21 cellular contexts compared by ENCODE assay signal in the genomic region with DNA sequence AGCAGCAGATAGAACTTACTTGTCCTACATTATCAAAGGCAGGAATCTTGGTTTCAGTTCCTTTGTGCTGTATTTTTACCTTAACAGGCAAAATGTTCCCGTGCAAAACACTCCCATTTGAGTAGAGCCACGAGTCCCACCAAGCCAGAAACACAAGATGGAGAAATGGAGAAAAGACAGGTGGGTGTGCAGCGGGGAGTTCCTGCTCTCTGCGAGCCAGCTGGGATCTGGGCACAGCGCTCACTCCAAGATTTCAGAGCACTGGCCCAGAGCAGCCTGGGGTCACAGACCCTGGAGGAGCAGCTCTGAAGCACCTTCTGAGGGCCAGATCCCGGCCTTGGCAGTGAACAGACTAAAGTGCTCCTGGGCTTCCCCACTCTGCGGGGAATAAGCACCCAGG. TPM values are rescaled to one million over a fixed set of nuclear protein-coding genes. Genes with fewer than 3 reads are reported as not detected.
DNase-seq lines count a peak whose midpoint lies in the region; ATAC-seq and TF ChIP-seq lines count a peak whose summit lies in the region.
"Had no signal": no experiment of that assay in that cellular context is flagged by ENCODE, and none has a peak within 500 bp of the region (broad histone marks: within the 10 kb centered on the region; RNA-seq: fewer than 3 reads in every experiment).

No MANE protein-coding gene starts in this region.

- no peaks in the 10 kb centered on the region for H3K27me3 ChIP-seq in effector memory CD4-positive, alpha-beta T cell (replicated peaks; ENCODE audit: control insufficient read depth, insufficient read depth, low read length, poor library complexity, severe bottlenecking)

- intact Hi-C loops in activated CD4-positive, alpha-beta T cell treated with anti-CD3 and anti-CD28 coated beads for 36 hours (cut with DNase I, micrococcal nuclease), result no loop called here

- no peak overlapping the region for H3K27ac ChIP-seq in effector memory CD4-positive, alpha-beta T cell (ENCODE audit: insufficient read depth, low read length, poor library complexity, severe bottlenecking)

- peak overlapping the region; percentile 28 for H3K4me3 Mint-ChIP-seq in activated CD4-positive, alpha-beta T cell treated with anti-CD3 and anti-CD28 coated beads for 36 hours
- H3K4me3 Mint-ChIP-seq in IgD-negative memory B cell (peak overlapping the region; percentile 34 to 84 (median 66)), nephron progenitor cell (peak overlapping the region; percentile 58)

- no peaks in the 10 kb centered on the region for H3K27me3 Mint-ChIP-seq in activated CD4-positive, alpha-beta T cell treated with anti-CD3 and anti-CD28 coated beads for 36 hours
- no peaks in the 10 kb centered on the region for H3K27me3 Mint-ChIP-seq in IgD-negative memory B cell
- peaks cover 4% of the 10 kb centered on the region for H3K27me3 Mint-ChIP-seq in nephron progenitor cell (ENCODE audit: low read depth, poor library complexity)

- H3K4me1 Mint-ChIP-seq in activated CD4-positive, alpha-beta T cell treated with anti-CD3 and anti-CD28 coated beads for 36 hours, result peaks cover 17% of the 10 kb centered on the region
- H3K4me1 Mint-ChIP-seq in IgD-negative memory B cell (peaks cover 0 to 6% (median 6%) of the 10 kb centered on the region in 3 donors), nephron progenitor cell (peaks cover 20% of the 10 kb centered on the region)

- H3K36me3 Mint-ChIP-seq in activated CD4-positive, alpha-beta T cell treated with anti-CD3 and anti-CD28 coated beads for 36 hours (ENCODE audit: low read depth), result peaks cover 25% of the 10 kb centered on the region
- H3K36me3 Mint-ChIP-seq in IgD-negative memory B cell (peaks cover 5% of the 10 kb centered on the region), nephron progenitor cell (ENCODE audit: low read depth) (peaks cover 29% of the 10 kb centered on the region)

- no peak for TF ChIP-seq CTCF in nephron progenitor cell (IDR thresholded peaks at IDR 0.05)

- POLR2A ChIA-PET in activated CD4-positive, alpha-beta T cell treated with anti-CD3 and anti-CD28 coated beads for 36 hours (lab: Charles Lee), result no interaction called here

- H3K9me3 ChIP-seq in effector memory CD4-positive, alpha-beta T cell (ENCODE audit: control insufficient read depth, low read length), result no peaks in the 10 kb centered on the region

- no peak overlapping the region for H3K4me3 ChIP-seq in effector memory CD4-positive, alpha-beta T cell (ENCODE audit: insufficient read depth, low read depth, low read length, poor library complexity, severe bottlenecking)
- H3K4me3 ChIP-seq: lung had no signal

- DNase-seq in activated CD4-positive, alpha-beta T cell treated with anti-CD3 and anti-CD28 coated beads for 36 hours, result no peak
- DNase-seq in activated CD4-positive, alpha-beta T cell treated with anti-CD3 and anti-CD28 coated beads, Interleukin-2, amount 50 U/mL, for 4 hours, result no peak
- peak; percentile 85 for DNase-seq in cerebellar cortex (ENCODE audit: low spot score)
- no peak for DNase-seq in nephron progenitor cell
- DNase-seq in pons (ENCODE audit: low spot score), result no peak
- DNase-seq in effector memory CD4-positive, alpha-beta T cell, result no peak
- DNase-seq: activated effector memory CD4-positive, alpha-beta T cell treated with Interleukin-2 at 50 U/mL for 16 hours; aorta; DMS53; NCI-H1105 treated with DMSO at 0.1 percent for 48 hours; NCI-H2081 treated with DMSO at 0.1 percent for 48 hours; NCI-H510A treated with DMSO at 0.1 percent for 48 hours; Right ventricle myocardium superior; stimulated activated CD4-positive, alpha-beta T cell treated with anti-CD3 and anti-CD28 coated beads, Interleukin-4, amount 100 ng/mL, for 24 hours had no signal

- H3K4me1 ChIP-seq in effector memory CD4-positive, alpha-beta T cell (ENCODE audit: control insufficient read depth, insufficient read depth, low read length, poor library complexity, severe bottlenecking), result peaks cover 22% of the 10 kb centered on the region

- no peak overlapping the region for H3K27ac Mint-ChIP-seq in activated CD4-positive, alpha-beta T cell treated with anti-CD3 and anti-CD28 coated beads for 36 hours
- H3K27ac Mint-ChIP-seq in IgD-negative memory B cell, result no peak overlapping the region
- H3K27ac Mint-ChIP-seq in nephron progenitor cell, result no peak overlapping the region

- H3K36me3 ChIP-seq in effector memory CD4-positive, alpha-beta T cell (ENCODE audit: control insufficient read depth, insufficient read depth, low read length), result peaks cover 62% of the 10 kb centered on the region

- ATAC-seq in activated CD4-positive, alpha-beta T cell treated with anti-CD3 and anti-CD28 coated beads for 36 hours, result no peak
- ATAC-seq in HG02642 (IDR thresholded peaks at IDR 0.05; ENCODE audit: poor library complexity, unreplicated experiment), result no peak

- H3K9me3 Mint-ChIP-seq in activated CD4-positive, alpha-beta T cell treated with anti-CD3 and anti-CD28 coated beads for 36 hours (ENCODE audit: low read depth), result no peaks in the 10 kb centered on the region
- H3K9me3 Mint-ChIP-seq in IgD-negative memory B cell, result no peaks in the 10 kb centered on the region
- H3K9me3 Mint-ChIP-seq in nephron progenitor cell, result no peaks in the 10 kb centered on the region

- CTCF ChIA-PET in activated CD4-positive, alpha-beta T cell treated with anti-CD3 and anti-CD28 coated beads for 36 hours (lab: Charles Lee), result no interaction called here

RNA-seq across cellular contexts. Expression of a gene that starts 2.9 kb away (rescaled TPM):
- total RNA-seq in activated CD4-positive, alpha-beta T cell treated with anti-CD3 and anti-CD28 coated beads for 36 hours, result 10 to 100 TPM; 15.2 to 16.5 TPM
- polyA plus RNA-seq in IgD-negative memory B cell, result 26.2 TPM

RNA-seq across cellular contexts. Expression of a gene that starts 17.1 kb away (rescaled TPM):
- total RNA-seq in activated CD4-positive, alpha-beta T cell treated with anti-CD3 and anti-CD28 coated beads for 36 hours, result not detected
- polyA plus RNA-seq in IgD-negative memory B cell, result not detected
- total RNA-seq: activated CD8-positive, alpha-beta memory T cell treated with anti-CD3 and anti-CD28 coated beads for 36 hours; aorta; pulmonary artery endothelial cell; Right ventricle myocardium superior; subcutaneous adipose tissue; urinary bladder had no signal
- polyA plus RNA-seq: aorta, urinary bladder had no signal

RNA-seq across cellular contexts. Expression of a gene that starts 25.5 kb away (rescaled TPM):
- total RNA-seq in activated CD4-positive, alpha-beta T cell treated with anti-CD3 and anti-CD28 coated beads for 36 hours, result 10 to 100 TPM; 28.2 to 30.7 TPM
- polyA plus RNA-seq in IgD-negative memory B cell, result 5.1 TPM
